21 cellular contexts compared by ENCODE assay signal in genomic region chr11:1467270-1467669, GRCh38. TPM values are rescaled to one million over a fixed set of nuclear protein-coding genes. Genes with fewer than 3 reads are reported as not detected.
A peak's percentile ranks its signal among the peaks of the same experiment; 100 is the strongest.
DNase-seq lines count a peak whose midpoint lies in the region; ATAC-seq, FAIRE-seq and TF ChIP-seq lines count a peak whose summit lies in the region.
"Had no signal": no experiment of that assay in that cellular context is flagged by ENCODE, and none has a peak within 500 bp of the region (broad histone marks: within the 10 kb centered on the region; RNA-seq: fewer than 3 reads in every experiment).

No MANE protein-coding gene starts in this region.

- H3K4me1 Mint-ChIP-seq in CD8-positive, alpha-beta T cell (ENCODE audit: low read depth), result no peaks in the 10 kb centered on the region
- peaks cover 30% of the 10 kb centered on the region for H3K4me1 Mint-ChIP-seq in nephron progenitor cell

- no peak for FAIRE-seq in A549 (lab: Jason Lieb, UNC)
- FAIRE-seq: HTR-8/SVneo had no signal

- no peaks in the 10 kb centered on the region for H3K9me3 ChIP-seq in A549
- H3K9me3 ChIP-seq in CD8-positive, alpha-beta T cell (ENCODE audit: low read length), result no peaks in the 10 kb centered on the region
- H3K9me3 ChIP-seq in gastrocnemius medialis, result no peaks in the 10 kb centered on the region
- H3K9me3 ChIP-seq: body of pancreas, heart left ventricle had no signal

- no peak for TF ChIP-seq RAD21 in A549 (conservative IDR thresholded peaks at IDR 0.05 in 1 of 2, IDR thresholded peaks at IDR 0.05 in 1 of 2)

- CTCF ChIA-PET in A549 (lab: Yijun Ruan, JAX), result no interaction called here
- CTCF ChIA-PET in CD8-positive, alpha-beta T cell (lab: Charles Lee), result no interaction called here

- H3K27ac ChIP-seq in A549 (no peak overlapping the region), gastrocnemius medialis (no peak overlapping the region)
- no peak overlapping the region for H3K27ac ChIP-seq in CD8-positive, alpha-beta T cell (ENCODE audit: low read depth, low read length)
- H3K27ac ChIP-seq: body of pancreas, RWPE1 had no signal

- no peak overlapping the region for H3K4me3 Mint-ChIP-seq in CD8-positive, alpha-beta T cell
- H3K4me3 Mint-ChIP-seq in nephron progenitor cell, result peak overlapping the region; percentile 19
- H3K4me3 Mint-ChIP-seq: T-cell had no signal

- in situ Hi-C loops in gastrocnemius medialis (cut with MboI; ENCODE audit: low sequenced_read_pairs in 4 of 4), result no loop called here

- H3K27me3 ChIP-seq in CD8-positive, alpha-beta T cell (ENCODE audit: insufficient read depth, low read length), result no peaks in the 10 kb centered on the region
- H3K27me3 ChIP-seq in gastrocnemius medialis, result no peaks in the 10 kb centered on the region
- H3K27me3 ChIP-seq: body of pancreas, heart left ventricle had no signal

- H3K4me3 ChIP-seq in A549 (no peak overlapping the region), choroid plexus epithelial cell (ENCODE audit: low read depth, low read length) (no peak overlapping the region), gastrocnemius medialis (no peak overlapping the region)
- H3K4me3 ChIP-seq in CD8-positive, alpha-beta T cell (ENCODE audit: low read depth, low read length), result no peak overlapping the region
- H3K4me3 ChIP-seq: body of pancreas, heart left ventricle had no signal

- H3K27ac Mint-ChIP-seq in CD8-positive, alpha-beta T cell, result peak overlapping the region; percentile 46
- H3K27ac Mint-ChIP-seq in nephron progenitor cell, result peak overlapping the region; percentile 44

- H3K36me3 ChIP-seq in CD8-positive, alpha-beta T cell (ENCODE audit: insufficient read depth, low read length), result peaks cover 6% of the 10 kb centered on the region
- peaks cover 0 to 36% of the 10 kb centered on the region in 2 donors for H3K36me3 ChIP-seq in gastrocnemius medialis

- WGBS in A549 (ENCODE audit: missing lambda C conversion rate), result 78% methylated on average over 9 of the region's 9 CpGs

- TF ChIP-seq CTCF in A549 (IDR thresholded peaks at IDR 0.05), result no peak
- TF ChIP-seq CTCF in CD8-positive, alpha-beta T cell (IDR thresholded peaks at IDR 0.05), result no peak
- no peak for TF ChIP-seq CTCF in choroid plexus epithelial cell (conservative IDR thresholded peaks at IDR 0.05; ENCODE audit: low read depth, low read length)
- TF ChIP-seq CTCF in nephron progenitor cell (IDR thresholded peaks at IDR 0.05), result no peak
- no peak for TF ChIP-seq CTCF in gastrocnemius medialis (IDR thresholded peaks at IDR 0.05 in 4 of 5, conservative IDR thresholded peaks at IDR 0.05 in 1 of 5)

- TF ChIP-seq EP300 in A549 (IDR thresholded peaks at IDR 0.05), result no peak

- POLR2A ChIA-PET in A549 (lab: Yijun Ruan, JAX), result no interaction called here
- POLR2A ChIA-PET in CD8-positive, alpha-beta T cell (lab: Charles Lee), result no interaction called here

- intact Hi-C loops in CD8-positive, alpha-beta T cell (cut with DNase I, micrococcal nuclease), result no loop called here
- intact Hi-C loops in gastrocnemius medialis (cut with DNase I; ENCODE audit: low total_unique reads), result no loop called here

- H3K9me3 Mint-ChIP-seq in CD8-positive, alpha-beta T cell, result no peaks in the 10 kb centered on the region
- H3K9me3 Mint-ChIP-seq in nephron progenitor cell, result peaks cover 3% of the 10 kb centered on the region
- H3K9me3 Mint-ChIP-seq: T-cell had no signal

- H3K36me3 Mint-ChIP-seq in CD8-positive, alpha-beta T cell, result peaks cover 43% of the 10 kb centered on the region
- peaks cover 10% of the 10 kb centered on the region for H3K36me3 Mint-ChIP-seq in nephron progenitor cell (ENCODE audit: low read depth)

- H3K4me2 ChIP-seq in A549, result no peak overlapping the region

- ATAC-seq in A549 (no peak), GM21737 (IDR thresholded peaks at IDR 0.05; ENCODE audit: unreplicated experiment) (no peak), gastrocnemius medialis (no peak)
- ATAC-seq in CD8-positive, alpha-beta T cell, result no peak
- ATAC-seq: body of pancreas, T-cell had no signal

- no peaks in the 10 kb centered on the region for H3K27me3 Mint-ChIP-seq in CD8-positive, alpha-beta T cell (ENCODE audit: low read depth)
- peaks cover 2% of the 10 kb centered on the region for H3K27me3 Mint-ChIP-seq in nephron progenitor cell (ENCODE audit: low read depth, poor library complexity)
- H3K27me3 Mint-ChIP-seq: T-cell had no signal

- H3K4me1 ChIP-seq in A549 (no peaks in the 10 kb centered on the region), gastrocnemius medialis (no peaks in the 10 kb centered on the region)
- no peaks in the 10 kb centered on the region for H3K4me1 ChIP-seq in CD8-positive, alpha-beta T cell (ENCODE audit: insufficient read depth, low read length)
- H3K4me1 ChIP-seq: body of pancreas had no signal

- DNase-seq in A549 (ENCODE audit: low read depth in 1 of 2, low spot score in 1 of 2) (no peak), choroid plexus epithelial cell (ENCODE audit: low read depth) (peak; percentile 20), nephron progenitor cell (peak; percentile 49), gastrocnemius medialis (no peak)
- no peak for DNase-seq in CD8-positive, alpha-beta T cell
- DNase-seq in stimulated activated CD4-positive, alpha-beta T cell treated with anti-CD3 and anti-CD28 coated beads, Interleukin-12 subunit alpha, Interleukin-12 subunit beta, amount 100 ng/mL, for 4 hours, result no peak
- DNase-seq in activated T-cell treated with anti-CD3 and anti-CD28 coated beads, Interleukin-2, amount 50 U/mL, for 1 hour, result no peak
- DNase-seq: activated CD4-positive, alpha-beta T cell treated with anti-CD3 and anti-CD28 coated beads, Interleukin-2, amount 50 U/mL, for 48 hours; activated CD4-positive, CD25-positive, alpha-beta regulatory T cell; activated effector memory CD4-positive, alpha-beta T cell treated with anti-CD3 and anti-CD28 coated beads, Interleukin-2, amount 50 U/mL, for 16 hours; body of pancreas; C1 segment of cervical spinal cord; Calu3; heart left ventricle; mammary epithelial cell; NCI-H1417 treated with DMSO at 0.1 percent for 48 hours; T-cell; trophoblast cell had no signal

- no peak for TF ChIP-seq POLR2A in A549 (IDR thresholded peaks at IDR 0.05; ENCODE audit: low read length)
- TF ChIP-seq POLR2A in gastrocnemius medialis (IDR thresholded peaks at IDR 0.05), result no peak

TF ChIP-seq in A549, 52 proteins besides CTCF, POLR2A, EP300 and RAD21:
- peak; percentile 25 for TF ChIP-seq MAFK (IDR thresholded peaks at IDR 0.05; ENCODE audit: partially characterized antibody)
- no peak for TF ChIP-seq USF2 (IDR thresholded peaks at IDR 0.05)

RNA-seq across cellular contexts. Expression of gene MOB2, which starts 19.3 kb away (rescaled TPM):
- polyA plus RNA-seq in A549 (2011; rRNA removed), result 25.4 and 32.0 TPM in 2 replicates
- 51.7 and 62.0 TPM in 2 replicates for polyA plus RNA-seq in A549 (2012; cell fraction: cytosol; rRNA removed)
- 69.0 and 70.7 TPM in 2 replicates for polyA plus RNA-seq in A549 (2012; cell fraction: nucleus; rRNA removed)
- polyA plus RNA-seq in A549 (2017; fragmentation: RNase III; extraction: RNeasy Plus Mini Kit Qiagen cat#74134 plus additional on column Dnase treatment), result 31.9 to 38.2 TPM (median 35.2 TPM) in 3 replicates
- polyA minus RNA-seq in A549 (2011; rRNA and poly(A)+ RNA removed), result 31.3 and 40.1 TPM in 2 replicates
- 10 to 100 TPM; 33.2 to 37.3 TPM for total RNA-seq in CD8-positive, alpha-beta T cell
- total RNA-seq in gastrocnemius medialis, result 10 to 100 TPM; 21.1 to 71.5 (median 48.3) TPM

Comparison
In these comparisons a context has a peak if more than half of its experiments do, and no peak if none do; other contexts are left out.
1. DNase-seq: peak in choroid plexus epithelial cell (single experiment) and nephron progenitor cell (single experiment); none in A549 (0 of 2), CD8-positive, alpha-beta T cell (0 of 7), stimulated activated CD4-positive, alpha-beta T cell treated with anti-CD3 and anti-CD28 coated beads, Interleukin-12 subunit alpha, Interleukin-12 subunit beta, amount 100 ng/mL, for 4 hours (single experiment), activated T-cell treated with anti-CD3 and anti-CD28 coated beads, Interleukin-2, amount 50 U/mL, for 1 hour (single experiment) and gastrocnemius medialis (0 of 2).